In the genomic region with DNA sequence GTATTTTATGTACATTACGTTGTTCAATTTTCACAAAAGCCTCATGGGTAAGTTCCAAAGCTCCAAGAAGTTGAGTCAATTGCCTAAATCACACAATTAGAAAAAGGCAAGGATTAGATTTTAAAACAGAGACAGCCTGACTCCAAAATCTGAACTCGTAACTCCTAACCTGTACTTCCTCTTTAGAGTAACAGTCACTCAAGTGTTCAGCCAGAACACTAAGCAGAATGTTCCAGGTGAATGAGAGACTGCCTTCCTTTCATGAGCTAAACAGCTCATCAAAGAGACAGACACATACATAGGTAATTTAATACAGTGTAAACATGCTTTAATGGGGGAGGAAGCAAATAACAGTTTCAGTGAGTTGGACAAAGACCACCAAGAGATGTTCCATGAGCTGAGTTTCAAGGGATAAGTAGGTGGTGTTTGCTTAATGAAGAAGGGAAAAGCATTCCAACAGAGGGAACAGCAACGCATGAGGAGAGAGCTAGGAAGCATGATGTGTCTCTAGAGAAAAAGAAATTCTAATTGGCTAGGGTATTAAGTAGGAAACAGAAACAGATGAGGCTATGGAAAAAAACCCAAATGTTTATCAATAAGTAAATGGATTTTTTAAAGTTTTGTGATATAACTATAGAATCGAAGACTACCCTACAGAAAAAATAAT, we compare ENCODE assay signal across 21 cellular contexts.
A peak's percentile ranks its signal among the peaks of the same experiment; 100 is the strongest.
DNase-seq lines count a peak whose midpoint lies in the region; ATAC-seq and TF ChIP-seq lines count a peak whose summit lies in the region.
"Had no signal": no experiment of that assay in that cellular context is flagged by ENCODE, and none has a peak within 500 bp of the region (broad histone marks: within the 10 kb centered on the region; RNA-seq: fewer than 3 reads in every experiment).

No MANE protein-coding gene starts in this region.

- no peak for ATAC-seq in HG03175 (IDR thresholded peaks at IDR 0.05; ENCODE audit: unreplicated experiment)
- ATAC-seq: activated naive CD8-positive, alpha-beta T cell treated with anti-CD3 and anti-CD28 coated beads, Interleukin-2, amount 50 U/mL, for 24 hours had no signal

- no peaks in the 10 kb centered on the region for H3K36me3 ChIP-seq in breast epithelium
- H3K36me3 ChIP-seq in hepatocyte (replicated peaks; ENCODE audit: insufficient read depth, low read depth): no peaks in the 10 kb centered on the region
- H3K36me3 ChIP-seq in stomach: no peaks in the 10 kb centered on the region
- no peaks in the 10 kb centered on the region for H3K36me3 ChIP-seq in MM.1S (replicated peaks; ENCODE audit: insufficient read depth, low read length)
- H3K36me3 ChIP-seq: left ventricle myocardium inferior, upper lobe of left lung had no signal

- intact Hi-C loops in breast epithelium (cut with DNase I; ENCODE audit: low total_unique reads) (no loop called here), MCF 10A (cut with micrococcal nuclease) (no loop called here), stomach (cut with DNase I; ENCODE audit: low total_unique reads) (no loop called here)

- H3K9me2 ChIP-seq in hepatocyte (replicated peaks; ENCODE audit: insufficient read depth) (no peaks in the 10 kb centered on the region), MM.1S (replicated peaks; ENCODE audit: insufficient read depth, low read length) (no peaks in the 10 kb centered on the region)

- H2AFZ ChIP-seq in hepatocyte: no peak overlapping the region
- H2AFZ ChIP-seq in MM.1S (ENCODE audit: low read length): no peak overlapping the region

- H3K4me1 Mint-ChIP-seq in MCF 10A (ENCODE audit: insufficient read depth, unreplicated experiment): no peaks in the 10 kb centered on the region
- H3K4me1 Mint-ChIP-seq: activated naive CD8-positive, alpha-beta T cell treated with anti-CD3 and anti-CD28 coated beads, Interleukin-2, amount 50 U/mL, for 24 hours; CD4-positive, CD25-positive, alpha-beta regulatory T cell had no signal

- no peak overlapping the region for H3K27ac Mint-ChIP-seq in MCF 10A (ENCODE audit: low read depth, unreplicated experiment)
- H3K27ac Mint-ChIP-seq: activated naive CD8-positive, alpha-beta T cell treated with anti-CD3 and anti-CD28 coated beads, Interleukin-2, amount 50 U/mL, for 24 hours; activated T-cell treated with anti-CD3 and anti-CD28 coated beads, Interleukin-2, amount 50 U/mL, for 72 hours; CD4-positive, CD25-positive, alpha-beta regulatory T cell had no signal

- no peak for TF ChIP-seq EP300 in stomach (IDR thresholded peaks at IDR 0.05)

- TF ChIP-seq POLR2A in breast epithelium (IDR thresholded peaks at IDR 0.05): no peak
- TF ChIP-seq POLR2A in stomach (IDR thresholded peaks at IDR 0.05): no peak

- WGBS in hepatocyte (ENCODE audit: low lambda C conversion rate, missing lambda C conversion rate): 86% methylated on average over 4 of the region's 4 CpGs
- 71 to 81% (median 80%) methylated on average over 4 of the region's 4 CpGs for WGBS in stomach, 5 donors

- no peaks in the 10 kb centered on the region for H3K4me1 ChIP-seq in breast epithelium
- H3K4me1 ChIP-seq in hepatocyte (ENCODE audit: insufficient read depth): peaks cover 9% of the 10 kb centered on the region
- H3K4me1 ChIP-seq in stomach: no peaks in the 10 kb centered on the region
- no peaks in the 10 kb centered on the region for H3K4me1 ChIP-seq in MM.1S (ENCODE audit: low read length)
- H3K4me1 ChIP-seq: upper lobe of left lung had no signal

- peaks cover 37% of the 10 kb centered on the region for H3K27me3 Mint-ChIP-seq in MCF 10A (ENCODE audit: insufficient read depth, unreplicated experiment)
- H3K27me3 Mint-ChIP-seq: CD4-positive, CD25-positive, alpha-beta regulatory T cell had no signal

- TF ChIP-seq CTCF in breast epithelium (IDR thresholded peaks at IDR 0.05) (no peak), MCF 10A (IDR thresholded peaks at IDR 0.05; ENCODE audit: unreplicated experiment) (no peak), hepatocyte (IDR thresholded peaks at IDR 0.05; ENCODE audit: poor library complexity) (no peak), stomach (IDR thresholded peaks at IDR 0.05) (no peak), MM.1S (IDR thresholded peaks at IDR 0.05; ENCODE audit: low read length) (no peak)

- H3K9ac ChIP-seq in MM.1S (ENCODE audit: low read length): no peak overlapping the region

- H3K9me3 ChIP-seq in breast epithelium (no peaks in the 10 kb centered on the region), hepatocyte (ENCODE audit: low read depth) (no peaks in the 10 kb centered on the region), stomach (peaks cover 0 to 12% (median 2%) of the 10 kb centered on the region in 4 donors), MM.1S (replicated peaks; ENCODE audit: insufficient read depth, low read length) (no peaks in the 10 kb centered on the region)
- H3K9me3 ChIP-seq: upper lobe of left lung had no signal

- CTCF ChIA-PET in MCF 10A (lab: Yijun Ruan, JAX): interaction anchor here (0.6 to 1.3 kb wide), 3 partner anchors 45 to 1213 kb away, joined by 3 to 5 read pairs (median 4); no protein-coding TSS in a partner anchor

- H3K36me3 Mint-ChIP-seq in MCF 10A (ENCODE audit: insufficient read depth, unreplicated experiment): no peaks in the 10 kb centered on the region
- H3K36me3 Mint-ChIP-seq: CD4-positive, CD25-positive, alpha-beta regulatory T cell had no signal

- H3K79me2 ChIP-seq in hepatocyte: no peaks in the 10 kb centered on the region
- no peaks in the 10 kb centered on the region for H3K79me2 ChIP-seq in MM.1S (ENCODE audit: low read length)

- H3K27ac ChIP-seq in breast epithelium (peak overlapping the region; percentile 79 to 89), hepatocyte (peak overlapping the region; percentile 85), stomach (no peak overlapping the region), MM.1S (ENCODE audit: low read length) (no peak overlapping the region)
- H3K27ac ChIP-seq: left ventricle myocardium inferior, upper lobe of left lung had no signal

- no peak overlapping the region for H3K4me3 Mint-ChIP-seq in MCF 10A (ENCODE audit: unreplicated experiment)
- H3K4me3 Mint-ChIP-seq: activated naive CD8-positive, alpha-beta T cell treated with anti-CD3 and anti-CD28 coated beads, Interleukin-2, amount 50 U/mL, for 24 hours; activated T-cell treated with anti-CD3 and anti-CD28 coated beads, Interleukin-2, amount 50 U/mL, for 72 hours; CD4-positive, CD25-positive, alpha-beta regulatory T cell had no signal

- H4K20me1 ChIP-seq in hepatocyte (ENCODE audit: insufficient read depth, poor library complexity, severe bottlenecking) (no peaks in the 10 kb centered on the region), MM.1S (ENCODE audit: insufficient read depth, low read length) (no peaks in the 10 kb centered on the region)

- BruUV-seq in MCF 10A (replicated peaks; lab: Mats Ljungman, UMichigan): no TSS peak

- H3K27me3 ChIP-seq in breast epithelium (no peaks in the 10 kb centered on the region), hepatocyte (no peaks in the 10 kb centered on the region), stomach (peaks cover 0 to 22% (median 2%) of the 10 kb centered on the region in 3 donors), MM.1S (replicated peaks; ENCODE audit: insufficient read depth, low read length) (no peaks in the 10 kb centered on the region)
- H3K27me3 ChIP-seq: upper lobe of left lung had no signal

- H3K9me3 Mint-ChIP-seq in MCF 10A (ENCODE audit: unreplicated experiment): no peaks in the 10 kb centered on the region
- H3K9me3 Mint-ChIP-seq: activated T-cell treated with anti-CD3 and anti-CD28 coated beads, Interleukin-2, amount 50 U/mL, for 72 hours had no signal

- POLR2A ChIA-PET in MCF 10A (lab: Yijun Ruan, JAX): interaction anchor here (0.6 kb wide), 2 partner anchors 11 to 1714 kb away, joined by 3 to 4 read pairs; no protein-coding TSS in a partner anchor

- H3K4me2 ChIP-seq in hepatocyte (peak overlapping the region; percentile 43), MM.1S (ENCODE audit: low read depth, low read length) (no peak overlapping the region)

- H3K4me3 ChIP-seq in breast epithelium (peak overlapping the region in 1 of 3 donors; percentile 19), hepatocyte (no peak overlapping the region), stomach (no peak overlapping the region), MM.1S (ENCODE audit: low read length) (no peak overlapping the region)
- H3K4me3 ChIP-seq: left ventricle myocardium inferior, upper lobe of left lung had no signal

- H3F3A ChIP-seq in MM.1S (ENCODE audit: insufficient read depth, low read length): no peaks in the 10 kb centered on the region

- no peak for DNase-seq in breast epithelium (ENCODE audit: low spot score in 2 of 2)
- DNase-seq in MCF 10A (ENCODE audit: unreplicated experiment): no peak
- DNase-seq in NCI-H510A treated with DMSO at 0.1 percent for 48 hours (lab: John Stamatoyannopoulos, UW): peak; percentile 97
- no peak for DNase-seq in hepatocyte (ENCODE audit: low spot score)
- DNase-seq in stomach: no peak
- no peak for DNase-seq in MM.1S
- no peak for DNase-seq in ureter (ENCODE audit: low spot score)
- DNase-seq: activated CD4-positive, alpha-beta T cell treated with anti-CD3 and anti-CD28 coated beads, Interleukin-2, amount 50 U/mL, for 48 hours; activated naive CD8-positive, alpha-beta T cell treated with anti-CD3 and anti-CD28 coated beads, Interleukin-2, amount 50 U/mL, for 24 hours; activated T-cell treated with anti-CD3 and anti-CD28 coated beads, Interleukin-2, amount 50 U/mL, for 72 hours; CD4-positive, CD25-positive, alpha-beta regulatory T cell; effector memory CD4-positive, alpha-beta T cell; EL; hippocampal formation; KBM-7; left ventricle myocardium inferior; NCI-H1436 treated with DMSO at 0.1 percent for 48 hours; NCI-H69; occipital lobe had no signal

Comparison
In these comparisons a context has a peak if more than half of its experiments do, and no peak if none do; other contexts are left out.
1. H3K27ac ChIP-seq: peak in breast epithelium (2 of 2) and hepatocyte (single experiment); none in stomach (0 of 5) and MM.1S (single experiment).